In genomic region chr22:25136953-25137576, GRCh38 we compare ENCODE assay signal across 16 cellular contexts.
"Had no signal": no experiment of that assay in that cellular context is flagged by ENCODE, and none has a peak within 500 bp of the region (broad histone marks: within the 10 kb centered on the region; RNA-seq: fewer than 3 reads in every experiment).

No MANE protein-coding gene starts in this region.

- H3K9ac ChIP-seq: parathyroid adenoma had no signal

- H3K9me3 ChIP-seq: right atrium auricular region, spleen had no signal

- H2AFZ ChIP-seq: parathyroid adenoma had no signal

- H3K79me2 ChIP-seq: parathyroid adenoma had no signal

- H3K4me1 ChIP-seq: parathyroid adenoma had no signal

- DNase-seq: activated CD4-positive, alpha-beta T cell treated with anti-CD3 and anti-CD28 coated beads, Interleukin-2, amount 50 U/mL, for 1 hour; activated CD4-positive, CD25-positive, alpha-beta regulatory T cell; activated effector memory CD4-positive, alpha-beta T cell treated with Interleukin-2 at 50 U/mL for 16 hours; activated T-cell treated with anti-CD3 and anti-CD28 coated beads, Interleukin-2, amount 50 U/mL, for 1 hour; amygdala; hippocampal formation; naive thymus-derived CD4-positive, alpha-beta T cell; spleen; stimulated activated CD4-positive, alpha-beta T cell treated with anti-CD3 and anti-CD28 coated beads, Interleukin-1b, Interleukin-23, amount 100 ng/mL, for 48 hours; substantia nigra; T-helper 17 cell had no signal

- ATAC-seq: activated naive CD4-positive, alpha-beta T cell treated with anti-CD3 and anti-CD28 coated beads, Interleukin-2, amount 50 U/mL, for 72 hours; naive thymus-derived CD4-positive, alpha-beta T cell; stimulated activated memory B cell treated with anti-CD40 and anti-IgM and Interleukin-4, amounts not matched to agents 10 μg/mL and 1 μg/mL and 100 μg/mL, for 72 hours; T-helper 17 cell had no signal

- H3K27ac ChIP-seq: parathyroid adenoma, right atrium auricular region, spleen had no signal

- H3K27me3 ChIP-seq: right atrium auricular region, spleen had no signal

- H3K36me3 ChIP-seq: right atrium auricular region, spleen had no signal

- H3K4me3 ChIP-seq: lung, right atrium auricular region, spleen had no signal
